In genomic region chr1:209809601-209810000, GRCh38 we compare ENCODE assay signal across 2 cellular contexts.
TF ChIP-seq lines count a peak whose summit lies in the region.

No MANE protein-coding gene starts in this region.

TF ChIP-seq in HEK293, 187 proteins besides CTCF, POLR2A, EP300 and RAD21:
- no peak for TF ChIP-seq ATF2 (tag by site-specific recombination; IDR thresholded peaks at IDR 0.05; ENCODE audit: low read depth)
- TF ChIP-seq ZNF16 (tag by site-specific recombination; IDR thresholded peaks at IDR 0.05; ENCODE audit: low read depth), result no peak
- TF ChIP-seq ZFP41 (tag by site-specific recombination; IDR thresholded peaks at IDR 0.05; ENCODE audit: borderline replicate concordance), result no peak
- TF ChIP-seq ZNF292 (tag by site-specific recombination; IDR thresholded peaks at IDR 0.05; ENCODE audit: borderline replicate concordance, low read depth), result no peak
- TF ChIP-seq ZNF654 (tag by site-specific recombination; IDR thresholded peaks at IDR 0.05; ENCODE audit: low read depth), result no peak
- TF ChIP-seq ZNF146 (tag by site-specific recombination; IDR thresholded peaks at IDR 0.05), result no peak
- TF ChIP-seq ZNF302 (tag by site-specific recombination; IDR thresholded peaks at IDR 0.05; ENCODE audit: low read depth), result no peak
- 0 out of 2 replicates have a peak, but pooled peaks have one; percentile 22 for TF ChIP-seq ZNF10 (tag by site-specific recombination; IDR thresholded peaks at IDR 0.05)
- no peak for TF ChIP-seq ZBTB26 (tag by site-specific recombination; optimal IDR thresholded peaks at IDR 0.05)

TF ChIP-seq in IMR-90, 13 proteins besides CTCF, POLR2A, EP300 and RAD21:
- TF ChIP-seq NFE2L2 (IDR thresholded peaks at IDR 0.05; ENCODE audit: low read depth, low read length), result no peak
- no peak for TF ChIP-seq MXI1 (IDR thresholded peaks at IDR 0.05; ENCODE audit: borderline replicate concordance, low read depth, low read length)
- TF ChIP-seq CHD1 (IDR thresholded peaks at IDR 0.05; ENCODE audit: low read depth, low read length), result no peak
- no peak for TF ChIP-seq CEBPB (IDR thresholded peaks at IDR 0.05; ENCODE audit: low read depth, low read length)
